In the genomic region with DNA sequence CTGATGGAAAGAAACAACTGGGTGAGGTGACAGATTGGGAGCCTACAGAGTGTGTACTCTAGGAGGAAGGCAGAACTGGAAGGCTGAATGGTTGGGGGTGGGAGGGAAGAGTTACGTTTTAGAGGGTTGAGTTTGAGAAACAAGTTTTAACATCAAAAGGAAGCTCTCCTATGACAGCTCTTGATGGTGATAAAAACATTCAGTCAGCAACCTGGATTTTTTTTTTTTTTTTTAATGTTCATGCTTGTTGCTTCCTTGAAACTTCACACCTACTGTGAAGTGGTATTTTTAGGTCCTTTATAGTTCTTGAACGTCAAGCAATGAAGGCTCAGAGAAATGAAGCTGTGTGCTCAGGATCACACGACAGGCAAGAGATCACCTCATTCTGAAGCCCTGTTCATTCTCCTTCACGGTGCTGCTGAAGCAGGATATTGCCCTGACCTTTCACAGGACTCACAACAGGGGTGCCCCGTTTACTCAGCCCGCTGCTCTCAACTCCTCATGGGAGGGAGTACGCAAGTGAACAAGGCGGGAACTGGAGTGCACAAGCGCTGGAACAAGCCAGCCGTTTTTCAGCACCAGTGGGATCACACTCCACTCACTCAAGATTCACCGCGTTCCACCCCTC, we compare ENCODE assay signal across 1 cellular context.
TF ChIP-seq lines count a peak whose summit lies in the region.

No MANE protein-coding gene starts in this region.

TF ChIP-seq in HEK293, 187 proteins besides CTCF, POLR2A, EP300 and RAD21:
- TF ChIP-seq ZNF837 (tag by site-specific recombination; IDR thresholded peaks at IDR 0.05) (no peak), ZIC2 (tag by site-specific recombination; IDR thresholded peaks at IDR 0.05) (peak; percentile 48)
- TF ChIP-seq, protein P1, sequence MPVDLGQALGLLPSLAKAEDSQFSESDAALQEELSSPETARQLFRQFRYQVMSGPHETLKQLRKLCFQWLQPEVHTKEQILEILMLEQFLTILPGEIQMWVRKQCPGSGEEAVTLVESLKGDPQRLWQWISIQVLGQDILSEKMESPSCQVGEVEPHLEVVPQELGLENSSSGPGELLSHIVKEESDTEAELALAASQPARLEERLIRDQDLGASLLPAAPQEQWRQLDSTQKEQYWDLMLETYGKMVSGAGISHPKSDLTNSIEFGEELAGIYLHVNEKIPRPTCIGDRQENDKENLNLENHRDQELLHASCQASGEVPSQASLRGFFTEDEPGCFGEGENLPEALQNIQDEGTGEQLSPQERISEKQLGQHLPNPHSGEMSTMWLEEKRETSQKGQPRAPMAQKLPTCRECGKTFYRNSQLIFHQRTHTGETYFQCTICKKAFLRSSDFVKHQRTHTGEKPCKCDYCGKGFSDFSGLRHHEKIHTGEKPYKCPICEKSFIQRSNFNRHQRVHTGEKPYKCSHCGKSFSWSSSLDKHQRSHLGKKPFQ (tag by site-specific recombination; IDR thresholded peaks at IDR 0.05) = peak; percentile 29; the same call in 1 of the 2 replicates
